8 cellular contexts compared by ENCODE assay signal in the genomic region with DNA sequence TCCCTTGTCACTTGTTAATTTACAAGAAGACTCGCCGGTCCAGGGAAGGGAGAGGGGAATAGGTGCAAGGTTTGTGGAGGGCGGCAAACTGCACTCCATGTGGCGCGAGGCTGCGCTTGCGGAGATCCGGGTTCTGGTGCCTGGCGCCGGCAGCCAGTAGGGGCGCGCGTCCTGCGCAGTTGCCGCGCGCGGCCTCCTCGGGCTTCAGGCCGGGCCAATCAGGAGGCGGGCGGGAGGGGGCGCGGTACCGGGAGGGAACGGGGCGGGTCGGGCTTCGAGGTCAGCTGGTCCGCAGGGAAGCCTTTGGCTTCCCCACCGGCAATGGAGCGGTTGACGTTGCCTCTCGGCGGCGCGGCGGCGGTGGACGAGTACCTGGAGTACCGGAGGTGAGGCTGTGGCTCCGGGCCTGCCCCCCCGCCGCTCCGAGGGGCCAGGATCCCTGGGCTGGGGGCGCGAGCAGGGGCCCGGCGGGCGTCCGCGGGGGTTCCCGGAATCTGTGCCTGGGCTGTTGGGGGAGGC. TPM values are rescaled to one million over a fixed set of nuclear protein-coding genes. Genes with fewer than 3 reads are reported as not detected.
DNase-seq lines count a peak whose midpoint lies in the region; ATAC-seq, FAIRE-seq and TF ChIP-seq lines count a peak whose summit lies in the region.

A gene with protein sequence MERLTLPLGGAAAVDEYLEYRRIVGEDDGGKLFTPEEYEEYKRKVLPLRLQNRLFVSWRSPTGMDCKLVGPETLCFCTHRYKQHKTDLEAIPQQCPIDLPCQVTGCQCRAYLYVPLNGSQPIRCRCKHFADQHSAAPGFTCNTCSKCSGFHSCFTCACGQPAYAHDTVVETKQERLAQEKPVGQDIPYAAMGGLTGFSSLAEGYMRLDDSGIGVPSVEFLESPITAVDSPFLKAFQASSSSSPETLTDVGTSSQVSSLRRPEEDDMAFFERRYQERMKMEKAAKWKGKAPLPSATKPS (plus strand): TSS at position 302 of the 519 bp plus-strand sequence. CDS start 20 bp downstream, at position 322.

- H3K27ac Mint-ChIP-seq in astrocyte (ENCODE audit: unreplicated experiment), result no peak within 1 kb of the TSS

- H3K27me3 ChIP-seq in astrocyte (ENCODE audit: insufficient read depth, low read length), result no peaks in the 10 kb centered on the region

- peak within 1 kb of the TSS; percentile 87 for H2AFZ ChIP-seq in astrocyte (ENCODE audit: low read depth, low read length)

- peak; percentile 69 for DNase-seq in GF-D8 (lab: John Stamatoyannopoulos, UW)
- DNase-seq in H4 (ENCODE audit: low spot score), result peak; percentile 70
- DNase-seq in M059J (ENCODE audit: low read depth), result peak; percentile 71
- DNase-seq in SW480 (ENCODE audit: low spot score), result peak; percentile 88
- DNase-seq in astrocyte (ENCODE audit: low read depth), result peak; percentile 55
- peak; percentile 26 to 95 (median 83) for DNase-seq in hypothalamus (lab: John Stamatoyannopoulos, UW)
- DNase-seq in sciatic nerve (ENCODE audit: low spot score), result peak; percentile 91
- DNase-seq in UCSD-AML1 (lab: John Stamatoyannopoulos, UW; ENCODE audit: unreplicated experiment), result no peak

- H4K20me1 ChIP-seq in astrocyte (ENCODE audit: insufficient read depth, low read length), result no peaks in the 10 kb centered on the region

- peak within 1 kb of the TSS; percentile 65 for H3K9ac ChIP-seq in astrocyte (ENCODE audit: low read length)

- no peaks in the 10 kb centered on the region for H3K4me1 ChIP-seq in astrocyte (ENCODE audit: insufficient read depth, low read length)

- no peak for TF ChIP-seq CTCF in astrocyte (IDR thresholded peaks at IDR 0.05; ENCODE audit: insufficient read depth, low read depth, low read length)

- peak within 1 kb of the TSS; percentile 93 for H3K4me2 ChIP-seq in astrocyte (ENCODE audit: low read length)

- peaks cover 2% of the 10 kb centered on the region for H3K27me3 Mint-ChIP-seq in astrocyte (ENCODE audit: low read depth, unreplicated experiment)

- H3K4me3 Mint-ChIP-seq in astrocyte (ENCODE audit: unreplicated experiment), result peak within 1 kb of the TSS; percentile 85

- no peaks in the 10 kb centered on the region for H3K36me3 ChIP-seq in astrocyte (ENCODE audit: insufficient read depth, low read length)

- peaks cover 3% of the 10 kb centered on the region for H3K4me1 Mint-ChIP-seq in astrocyte (ENCODE audit: low read depth, unreplicated experiment)

- no peaks in the 10 kb centered on the region for H3K79me2 ChIP-seq in astrocyte (ENCODE audit: insufficient read depth, low read length)

- no peaks in the 10 kb centered on the region for H3K9me3 Mint-ChIP-seq in astrocyte (ENCODE audit: unreplicated experiment)

- no peak within 1 kb of the TSS for H3K27ac ChIP-seq in astrocyte (ENCODE audit: low read depth, low read length)

- intact Hi-C loops in sciatic nerve (cut with DNase I), result no loop called here

- peak within 1 kb of the TSS; percentile 69 for H3K4me3 ChIP-seq in astrocyte (ENCODE audit: insufficient read depth, low read depth, low read length)

- no peak for FAIRE-seq in astrocyte (lab: Jason Lieb, UNC)

- no peaks in the 10 kb centered on the region for H3K9me3 ChIP-seq in astrocyte (ENCODE audit: insufficient read depth, low read depth, low read length)

- ATAC-seq in sciatic nerve, result peak; percentile 98

- no peaks in the 10 kb centered on the region for H3K36me3 Mint-ChIP-seq in astrocyte (ENCODE audit: low read depth, unreplicated experiment)

RNA-seq across cellular contexts. Expression of the gene that starts here (rescaled TPM):
- total RNA-seq in H4 (2014; rRNA removed; shearing (Covaris generic)), result 2.9 and 4.8 TPM in 2 replicates
- total RNA-seq in M059J (2014; rRNA removed; shearing (Covaris generic)), result 5.3 and 7.0 TPM in 2 replicates
- total RNA-seq in astrocyte (2.5 and 3.0 TPM in 2 replicates), sciatic nerve (9.8 TPM)
